Comparison of ENCODE assay signal across 8 cellular contexts in the genomic region with DNA sequence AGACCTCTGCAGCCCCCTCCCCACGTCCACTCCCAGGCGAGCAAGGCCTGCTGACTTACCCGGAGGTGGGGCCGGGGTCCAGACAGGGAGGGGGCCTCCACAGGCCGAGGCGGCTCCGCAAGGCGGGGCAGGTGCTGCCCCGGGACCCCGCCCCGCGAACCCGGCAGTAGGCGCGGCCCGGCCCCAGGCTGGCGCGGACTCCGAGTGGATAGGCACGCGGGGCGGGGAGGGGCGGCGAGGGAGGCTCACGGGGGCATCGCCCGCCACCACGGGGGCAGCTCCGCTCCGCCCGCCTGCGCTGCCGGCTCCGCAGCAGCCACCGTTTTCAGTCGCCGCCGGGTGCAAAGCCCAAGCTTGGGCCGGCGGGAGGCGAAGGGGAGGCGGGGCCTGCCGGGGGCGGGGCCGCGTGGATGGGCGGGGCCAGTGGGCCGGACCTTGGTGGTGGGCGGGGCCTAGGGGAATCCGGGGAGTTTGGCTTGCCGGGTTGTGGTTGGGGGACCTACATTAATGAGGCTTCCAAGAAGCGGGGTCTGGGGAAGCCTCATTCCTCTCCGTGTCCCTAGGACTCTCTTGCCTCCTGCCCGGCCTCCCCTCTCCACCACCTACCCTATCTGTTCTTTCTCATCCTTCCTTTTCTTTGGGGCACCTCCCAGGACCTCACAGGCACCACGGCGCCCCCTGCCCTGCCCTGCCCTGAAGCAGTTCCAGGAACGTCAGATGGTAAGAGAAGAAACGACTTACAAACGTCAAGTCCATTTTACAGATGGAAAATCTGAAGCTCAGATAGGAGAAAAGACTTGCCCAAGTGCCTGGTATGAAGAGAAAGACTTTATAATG. TPM values are rescaled to one million over a fixed set of nuclear protein-coding genes. Genes with fewer than 3 reads are reported as not detected.
A peak's percentile ranks its signal among the peaks of the same experiment; 100 is the strongest.
DNase-seq lines count a peak whose midpoint lies in the region; ATAC-seq and TF ChIP-seq lines count a peak whose summit lies in the region.

A gene (minus strand): TSS at position 348 of the 837 bp plus-strand sequence. CDS start 23,757 bp downstream, outside the sequence.

- H3K9me3 ChIP-seq in muscle layer of colon (ENCODE audit: low read length) = no peaks in the 10 kb centered on the region

- DNase-seq in BJ (ENCODE audit: low read depth) = no peak
- peak; percentile 47 to 60 for DNase-seq in NOMO-1 (lab: John Stamatoyannopoulos, UW; ENCODE audit: unreplicated experiment in 2 of 2)
- DNase-seq in activated CD8-positive, alpha-beta memory T cell treated with anti-CD3 and anti-CD28 coated beads, Interleukin-2, amount 50 U/mL, for 4 hours = peak; percentile 83
- peak; percentile 64 for DNase-seq in epithelial cell of esophagus (ENCODE audit: low read depth)
- peak; percentile 76 to 77 for DNase-seq in stimulated activated CD8-positive, alpha-beta memory T cell treated with anti-CD3 and anti-CD28 coated beads, Interleukin-7, amount 100 ng/mL, for 1 hour (ENCODE audit: low read depth in 2 of 2)

- no peaks in the 10 kb centered on the region for H3K36me3 ChIP-seq in BJ (ENCODE audit: control insufficient read depth, insufficient read depth, low read length)
- H3K36me3 ChIP-seq in muscle layer of colon (ENCODE audit: insufficient read depth, low read length) = no peaks in the 10 kb centered on the region

- peak; percentile 72 for ATAC-seq in GM19328 (IDR thresholded peaks at IDR 0.05; ENCODE audit: unreplicated experiment)
- peak; percentile 68 for ATAC-seq in HG03521 (IDR thresholded peaks at IDR 0.05; ENCODE audit: unreplicated experiment)

- H3K27ac ChIP-seq in muscle layer of colon (ENCODE audit: low read depth, low read length) = peak within 1 kb of the TSS; percentile 10

- POLR2A ChIA-PET in BJ (lab: Charles Lee) = no interaction called here

- CTCF ChIA-PET in BJ (lab: Yijun Ruan, JAX) = interaction anchor here (1.2 kb wide), 1 partner anchor 182 kb away, joined by 4 read pairs; no protein-coding TSS in a partner anchor

- H3K4me1 ChIP-seq in muscle layer of colon (ENCODE audit: insufficient read depth, low read length) = peaks cover 9% of the 10 kb centered on the region

- H3K4me3 ChIP-seq in BJ (ENCODE audit: low read depth, low read length) = peak within 1 kb of the TSS; percentile 44
- peak within 1 kb of the TSS; percentile 38 for H3K4me3 ChIP-seq in epithelial cell of esophagus (ENCODE audit: low read length)
- H3K4me3 ChIP-seq in muscle layer of colon (ENCODE audit: low read depth in 1 of 2, low read length in 2 of 2) = peak within 1 kb of the TSS; percentile 57 to 91

- TF ChIP-seq CTCF in BJ (IDR thresholded peaks at IDR 0.05; ENCODE audit: insufficient read depth, low read depth, low read length) (0 out of 2 replicates have a peak, but pooled peaks have one; percentile 18), epithelial cell of esophagus (IDR thresholded peaks at IDR 0.05; ENCODE audit: insufficient read depth, low read depth, low read length, missing control alignments) (no peak)

- H3K9ac ChIP-seq in muscle layer of colon (ENCODE audit: low read length) = peak within 1 kb of the TSS; percentile 49

- H3K27me3 ChIP-seq in BJ (ENCODE audit: control insufficient read depth, insufficient read depth, low read length) (peaks cover 15% of the 10 kb centered on the region), muscle layer of colon (ENCODE audit: control insufficient read depth in 1 of 2, insufficient read depth in 2 of 2, low read length in 2 of 2) (no peaks in the 10 kb centered on the region)

RNA-seq across cellular contexts. Expression of the gene that starts here (rescaled TPM):
- polyA plus RNA-seq in BJ (2011; rRNA removed) = 0.43 and 0.59 TPM in 2 replicates
- polyA minus RNA-seq in BJ (2011; rRNA and poly(A)+ RNA removed) = 0.47 and 1.4 TPM in 2 replicates
